ENCODE assay signal across 13 cellular contexts in the genomic region with DNA sequence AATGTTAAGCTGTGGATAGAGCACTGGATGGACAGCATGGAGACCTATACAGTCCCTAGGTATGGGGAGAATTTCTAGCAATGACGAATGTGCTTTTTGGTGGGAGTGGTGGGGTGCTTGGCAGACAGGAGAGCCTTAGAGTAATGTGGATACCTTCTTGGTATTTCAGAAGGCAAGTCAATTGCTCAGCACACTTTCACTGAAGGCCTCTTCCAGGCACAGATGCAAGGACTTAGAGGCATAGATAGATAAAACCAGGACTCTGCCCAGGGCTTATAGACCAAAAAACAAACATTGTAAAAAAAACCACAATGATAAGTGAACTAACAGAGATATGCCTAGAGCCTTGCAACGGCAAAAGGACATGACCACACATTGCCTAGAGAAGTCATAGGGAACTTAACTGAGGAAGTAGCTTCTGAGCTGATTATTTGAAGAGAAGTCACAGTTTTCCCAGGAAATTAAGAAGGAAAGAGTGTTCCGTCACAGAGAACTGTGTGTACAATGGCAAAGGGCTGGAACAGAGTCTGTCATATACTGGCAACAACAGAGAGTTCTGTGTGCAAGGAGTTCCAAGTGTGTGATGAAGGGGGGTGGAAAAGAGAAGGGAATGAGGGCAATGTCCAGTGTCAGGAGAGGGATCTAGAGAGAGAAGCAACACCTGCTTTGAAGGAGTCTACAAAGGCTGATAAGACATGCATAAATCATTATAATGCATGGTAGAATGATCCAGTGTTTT.
DNase-seq lines count a peak whose midpoint lies in the region; ATAC-seq and TF ChIP-seq lines count a peak whose summit lies in the region.
"Had no signal": no experiment of that assay in that cellular context is flagged by ENCODE, and none has a peak within 500 bp of the region (broad histone marks: within the 10 kb centered on the region; RNA-seq: fewer than 3 reads in every experiment).

No MANE protein-coding gene starts in this region.

- H3K27ac Mint-ChIP-seq in CD8-positive, alpha-beta T cell, result no peak overlapping the region
- H3K27ac Mint-ChIP-seq in activated T-cell treated with anti-CD3 and anti-CD28 coated beads, Interleukin-2, amount 50 U/mL, for 24 hours, result no peak overlapping the region
- H3K27ac Mint-ChIP-seq: activated naive CD8-positive, alpha-beta T cell treated with anti-CD3 and anti-CD28 coated beads, Interleukin-2, amount 10 ng/mL, durations not matched to agents 7 days and 5 days; T-helper 17 cell had no signal

- CTCF ChIA-PET in Panc1 (lab: Charles Lee), result no interaction called here
- CTCF ChIA-PET in CD8-positive, alpha-beta T cell (lab: Charles Lee), result no interaction called here

- in situ Hi-C loops in Panc1 (cut with HindIII; ENCODE audit: low pct_unique_long_range_greater_than_20kb, low sequenced_read_pairs), result no loop called here

- H3K27ac ChIP-seq in Panc1 (ENCODE audit: low read length) (peak overlapping the region; percentile 14; the same call in 1 of the 2 replicates), heart right ventricle (peak overlapping the region in 1 of 10 donors; percentile 77)
- no peak overlapping the region for H3K27ac ChIP-seq in CD8-positive, alpha-beta T cell (ENCODE audit: low read depth, low read length)
- H3K27ac ChIP-seq: KMS-11 had no signal

- no TSS peak for BruUV-seq in Panc1 (replicated peaks; lab: Mats Ljungman, UMichigan)

- WGBS in heart right ventricle, 2 donors, result 65 to 72% methylated on average over 3 of the region's 3 CpGs

- H3K9me3 Mint-ChIP-seq in CD8-positive, alpha-beta T cell, result no peaks in the 10 kb centered on the region
- H3K9me3 Mint-ChIP-seq in activated T-cell treated with anti-CD3 and anti-CD28 coated beads, Interleukin-2, amount 50 U/mL, for 24 hours, result no peaks in the 10 kb centered on the region
- H3K9me3 Mint-ChIP-seq: activated naive CD8-positive, alpha-beta T cell treated with anti-CD3 and anti-CD28 coated beads, Interleukin-2, amount 10 ng/mL, durations not matched to agents 7 days and 5 days had no signal

- no peak for TF ChIP-seq CTCF in Panc1 (IDR thresholded peaks at IDR 0.05)
- TF ChIP-seq CTCF in heart right ventricle (IDR thresholded peaks at IDR 0.05), result no peak
- TF ChIP-seq CTCF in CD8-positive, alpha-beta T cell (IDR thresholded peaks at IDR 0.05), result no peak

- H3K4me1 ChIP-seq in Panc1 (ENCODE audit: control insufficient read depth, insufficient read depth, low read length) (peaks cover 9% of the 10 kb centered on the region), heart right ventricle (peaks cover 0 to 55% (median 0%) of the 10 kb centered on the region in 9 donors)
- peaks cover 15% of the 10 kb centered on the region for H3K4me1 ChIP-seq in CD8-positive, alpha-beta T cell (ENCODE audit: insufficient read depth, low read length)

- peaks cover 14% of the 10 kb centered on the region for H3K4me1 Mint-ChIP-seq in CD8-positive, alpha-beta T cell (ENCODE audit: low read depth)
- peaks cover 17% of the 10 kb centered on the region for H3K4me1 Mint-ChIP-seq in activated T-cell treated with anti-CD3 and anti-CD28 coated beads, Interleukin-2, amount 50 U/mL, for 24 hours (ENCODE audit: low read depth)

- ATAC-seq in Panc1 (peak; percentile 78), heart right ventricle (peak in 5 of 8 donors; percentile 33 to 91 (median 44)), sciatic nerve (peak; percentile 55), GM19023 (IDR thresholded peaks at IDR 0.05; ENCODE audit: unreplicated experiment) (no peak)
- ATAC-seq in CD8-positive, alpha-beta T cell, result no peak
- ATAC-seq: T-helper 17 cell had no signal

- DNase-seq in GF-D8 (lab: John Stamatoyannopoulos, UW), result peak; percentile 41
- DNase-seq in Panc1 (ENCODE audit: low read depth, low spot score), result no peak
- DNase-seq in heart right ventricle, result no peak
- DNase-seq in sciatic nerve (ENCODE audit: low spot score), result no peak
- DNase-seq in CD8-positive, alpha-beta T cell, result no peak
- no peak for DNase-seq in activated T-cell treated with anti-CD3 and anti-CD28 coated beads, Interleukin-2, amount 50 U/mL, for 24 hours
- no peak for DNase-seq in mesenteric fat pad (ENCODE audit: low spot score)
- DNase-seq: activated naive CD8-positive, alpha-beta T cell treated with anti-CD3 and anti-CD28 coated beads, Interleukin-2, amount 10 ng/mL, durations not matched to agents 7 days and 5 days; foreskin fibroblast; NCI-H2107; T-helper 17 cell had no signal

- H3K27me3 ChIP-seq in Panc1 (ENCODE audit: control insufficient read depth, insufficient read depth, low read length) (no peaks in the 10 kb centered on the region), heart right ventricle (no peaks in the 10 kb centered on the region)
- no peaks in the 10 kb centered on the region for H3K27me3 ChIP-seq in CD8-positive, alpha-beta T cell (ENCODE audit: insufficient read depth, low read length)

- H3K9me3 ChIP-seq in Panc1 (ENCODE audit: control insufficient read depth, insufficient read depth, low read depth, low read length) (no peaks in the 10 kb centered on the region), heart right ventricle (no peaks in the 10 kb centered on the region)
- no peaks in the 10 kb centered on the region for H3K9me3 ChIP-seq in CD8-positive, alpha-beta T cell (ENCODE audit: low read length)

- H3K4me3 Mint-ChIP-seq in CD8-positive, alpha-beta T cell, result no peak overlapping the region
- no peak overlapping the region for H3K4me3 Mint-ChIP-seq in activated T-cell treated with anti-CD3 and anti-CD28 coated beads, Interleukin-2, amount 50 U/mL, for 24 hours
- H3K4me3 Mint-ChIP-seq: activated naive CD8-positive, alpha-beta T cell treated with anti-CD3 and anti-CD28 coated beads, Interleukin-2, amount 10 ng/mL, durations not matched to agents 7 days and 5 days; T-helper 17 cell had no signal

- POLR2A ChIA-PET in Panc1 (lab: Charles Lee), result no interaction called here
- POLR2A ChIA-PET in CD8-positive, alpha-beta T cell (lab: Charles Lee), result no interaction called here

- H3K36me3 ChIP-seq in Panc1 (ENCODE audit: control insufficient read depth, insufficient read depth, low read length) (no peaks in the 10 kb centered on the region), heart right ventricle (no peaks in the 10 kb centered on the region)
- no peaks in the 10 kb centered on the region for H3K36me3 ChIP-seq in CD8-positive, alpha-beta T cell (ENCODE audit: insufficient read depth, low read length)

- H3K36me3 Mint-ChIP-seq in CD8-positive, alpha-beta T cell, result no peaks in the 10 kb centered on the region
- H3K36me3 Mint-ChIP-seq in activated T-cell treated with anti-CD3 and anti-CD28 coated beads, Interleukin-2, amount 50 U/mL, for 24 hours (ENCODE audit: low read depth), result no peaks in the 10 kb centered on the region
- H3K36me3 Mint-ChIP-seq: activated naive CD8-positive, alpha-beta T cell treated with anti-CD3 and anti-CD28 coated beads, Interleukin-2, amount 10 ng/mL, durations not matched to agents 7 days and 5 days had no signal

- no peaks in the 10 kb centered on the region for H3K27me3 Mint-ChIP-seq in CD8-positive, alpha-beta T cell (ENCODE audit: low read depth)
- H3K27me3 Mint-ChIP-seq in activated T-cell treated with anti-CD3 and anti-CD28 coated beads, Interleukin-2, amount 50 U/mL, for 24 hours, result no peaks in the 10 kb centered on the region
- H3K27me3 Mint-ChIP-seq: activated naive CD8-positive, alpha-beta T cell treated with anti-CD3 and anti-CD28 coated beads, Interleukin-2, amount 10 ng/mL, durations not matched to agents 7 days and 5 days; T-helper 17 cell had no signal

- H3K4me3 ChIP-seq in Panc1 (ENCODE audit: low read depth in 2 of 2, low read length in 2 of 2), result no peak overlapping the region
- H3K4me3 ChIP-seq in heart right ventricle, result no peak overlapping the region
- no peak overlapping the region for H3K4me3 ChIP-seq in CD8-positive, alpha-beta T cell (ENCODE audit: low read depth, low read length)

- intact Hi-C loops in Panc1 (cut with micrococcal nuclease; ENCODE audit: unreplicated experiment), result no loop called here
- intact Hi-C loops in heart right ventricle (cut with DNase I), result no loop called here
- intact Hi-C loops in sciatic nerve (cut with DNase I), result no loop called here
- intact Hi-C loops in CD8-positive, alpha-beta T cell (cut with DNase I, micrococcal nuclease), result loop anchor here in 1 of 2 experiments (5.0 to 10.0 kb wide), 2 partner anchors 58 to 60 kb away; no protein-coding TSS in a partner anchor

Comparison
In these comparisons a context has a peak if more than half of its experiments do, and no peak if none do; other contexts are left out.
1. ATAC-seq: peak in Panc1 (single experiment), heart right ventricle (5 of 8) and sciatic nerve (single experiment); none in CD8-positive, alpha-beta T cell (single experiment) and GM19023 (single experiment).